In the genomic region with DNA sequence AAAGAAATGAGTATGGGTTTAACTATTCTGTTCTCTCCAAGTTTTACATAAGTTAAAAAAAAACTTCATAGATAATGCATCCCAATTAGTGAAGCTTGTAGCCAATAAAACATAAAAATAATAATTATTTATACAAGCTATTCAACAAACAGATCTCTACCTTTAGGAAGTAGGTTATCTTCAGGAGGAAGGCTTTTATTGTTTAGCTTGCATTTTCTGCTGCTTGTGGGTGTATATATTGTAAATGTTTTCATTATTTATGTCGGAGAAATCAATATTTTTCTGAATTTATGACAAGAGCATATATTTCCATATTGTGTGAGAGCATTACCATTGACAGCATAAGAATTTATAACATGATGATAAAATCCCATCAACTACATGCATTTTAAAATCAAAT, we compare ENCODE assay signal across 28 cellular contexts.
"Had no signal": no experiment of that assay in that cellular context is flagged by ENCODE, and none has a peak within 500 bp of the region (broad histone marks: within the 10 kb centered on the region; RNA-seq: fewer than 3 reads in every experiment).

No MANE protein-coding gene starts in this region.

- H3K9ac ChIP-seq: neural progenitor cell, parathyroid adenoma had no signal

- H3K79me2 ChIP-seq: parathyroid adenoma had no signal

- H3K27me3 ChIP-seq: neural progenitor cell, ovary, spleen, suprapubic skin, testis, tibial artery, transverse colon, upper lobe of right lung had no signal

- ATAC-seq: natural killer cell; psoas muscle; right cardiac atrium; sciatic nerve; stimulated activated memory B cell treated with anti-CD40 and anti-IgM and Interleukin-4, amounts not matched to agents 10 μg/mL and 1 μg/mL and 100 μg/mL, for 72 hours; stimulated activated naive CD8-positive, alpha-beta T cell treated with anti-CD3 and anti-CD28 coated beads, Interleukin-15, amount 100 ng/mL, for 72 hours; stimulated activated naive CD8-positive, alpha-beta T cell treated with anti-CD3 and anti-CD28 coated beads, Interleukin-15, Interleukin-2, amounts not matched to agents 100 U/mL and 50 U/mL, for 24 hours; upper lobe of right lung had no signal

- H3K4me3 ChIP-seq: neural progenitor cell, ovary, psoas muscle, skin epidermis, smooth muscle cell, spleen, suprapubic skin, testis, tibial artery, transverse colon, upper lobe of right lung, uterus had no signal

- H3K9me3 ChIP-seq: ovary, psoas muscle, spleen, suprapubic skin, testis, tibial artery, transverse colon, upper lobe of right lung, uterus had no signal

- H3K27ac ChIP-seq: neural progenitor cell, ovary, parathyroid adenoma, psoas muscle, skin epidermis, spleen, suprapubic skin, testis, tibial artery, transverse colon, upper lobe of right lung, uterus had no signal

- H3K4me1 ChIP-seq: neural progenitor cell, parathyroid adenoma, psoas muscle, spleen, suprapubic skin, testis, tibial artery, transverse colon, upper lobe of right lung, uterus had no signal

- DNase-seq: natural killer cell; occipital lobe; ovary; posterior cingulate gyrus; psoas muscle; right cardiac atrium; spleen; stimulated activated CD4-positive, alpha-beta T cell treated with anti-CD3 and anti-CD28 coated beads, Interleukin-12 subunit alpha, Interleukin-12 subunit beta, amount 100 ng/mL, for 4 hours; stimulated activated CD4-positive, alpha-beta T cell treated with anti-CD3 and anti-CD28 coated beads, Interleukin-1b, Interleukin-23, amount 100 ng/mL, for 48 hours; stimulated activated CD4-positive, alpha-beta T cell treated with anti-CD3 and anti-CD28 coated beads, Interleukin-4, amount 100 ng/mL, for 1 hour; stimulated activated CD4-positive, alpha-beta T cell treated with anti-CD3 and anti-CD28 coated beads, Interleukin-4, amount 100 ng/mL, for 4 hours; stimulated activated CD8-positive, alpha-beta memory T cell treated with anti-CD3 and anti-CD28 coated beads, Interleukin-4, amount 100 ng/mL, for 48 hours; stimulated activated naive CD4-positive, alpha-beta T cell; stimulated activated naive CD8-positive, alpha-beta T cell treated with anti-CD3 and anti-CD28 coated beads, Interleukin-15, amount 100 ng/mL, for 72 hours; stimulated activated naive CD8-positive, alpha-beta T cell treated with anti-CD3 and anti-CD28 coated beads, Interleukin-15, Interleukin-2, amounts not matched to agents 100 U/mL and 50 U/mL, for 24 hours; substantia nigra; testis; tibial artery; transverse colon; upper lobe of right lung; uterus had no signal

- H3K36me3 ChIP-seq: neural progenitor cell, ovary, spleen, suprapubic skin, tibial artery, transverse colon, upper lobe of right lung, uterus had no signal

- H3K4me2 ChIP-seq: neural progenitor cell, smooth muscle cell had no signal

- H2AFZ ChIP-seq: neural progenitor cell, parathyroid adenoma had no signal
